In the genomic region with DNA sequence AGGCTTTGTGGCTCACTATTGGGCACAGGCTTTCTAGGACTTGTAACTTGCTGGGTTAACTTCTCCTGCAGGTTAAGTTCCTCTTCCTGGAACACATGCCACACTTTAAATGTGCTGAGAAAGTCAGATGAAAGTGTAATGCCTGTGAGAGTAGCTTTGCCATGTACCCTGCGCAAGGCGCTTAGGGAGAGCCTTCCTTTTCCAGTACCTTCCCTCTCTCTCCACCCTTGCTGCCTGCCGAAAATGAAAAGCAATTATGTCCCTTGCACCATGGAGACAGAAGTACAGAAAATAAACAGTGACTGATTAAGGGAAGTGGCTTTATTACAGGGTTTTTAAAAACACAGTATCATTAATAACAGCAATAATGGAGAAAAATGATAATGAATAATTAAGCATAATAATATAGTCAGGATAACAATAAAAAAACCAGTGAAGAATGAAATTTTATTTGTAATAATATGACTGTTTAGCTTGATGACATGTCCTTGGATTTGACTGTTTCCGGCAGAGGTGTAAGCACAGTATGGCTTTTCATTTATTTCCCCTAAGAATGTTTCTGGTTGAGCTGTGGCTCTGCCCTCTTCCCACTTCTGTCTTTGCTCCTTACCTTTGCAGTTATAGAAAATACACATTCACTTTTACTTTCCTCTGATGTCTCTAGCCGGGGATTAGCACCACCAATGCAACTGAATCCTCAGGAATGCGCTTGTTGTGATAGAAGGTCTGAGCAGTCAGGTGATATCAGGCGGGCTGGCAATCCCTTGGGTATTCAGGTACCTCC, we compare ENCODE assay signal across 10 cellular contexts.
DNase-seq lines count a peak whose midpoint lies in the region; ATAC-seq and TF ChIP-seq lines count a peak whose summit lies in the region.
"Had no signal": no experiment of that assay in that cellular context is flagged by ENCODE, and none has a peak within 500 bp of the region (broad histone marks: within the 10 kb centered on the region; RNA-seq: fewer than 3 reads in every experiment).

No MANE protein-coding gene starts in this region.

- no peak overlapping the region for H3K9ac ChIP-seq in Karpas-422 (ENCODE audit: low read length)

- H3K27me3 ChIP-seq in Karpas-422 (ENCODE audit: low read length) (no peaks in the 10 kb centered on the region), esophagus muscularis mucosa (no peaks in the 10 kb centered on the region), osteoblast (ENCODE audit: insufficient read depth, low read length) (no peaks in the 10 kb centered on the region)

- peak overlapping the region; percentile 43; the same call in 1 of the 2 replicates for H2AFZ ChIP-seq in Karpas-422 (ENCODE audit: low read length)
- peak overlapping the region; percentile 23 for H2AFZ ChIP-seq in osteoblast (ENCODE audit: low read length)

- no peaks in the 10 kb centered on the region for H4K20me1 ChIP-seq in Karpas-422 (ENCODE audit: insufficient read depth, low read depth, low read length)
- H4K20me1 ChIP-seq in osteoblast (ENCODE audit: insufficient read depth, low read length): no peaks in the 10 kb centered on the region

- ATAC-seq in GM21381 (IDR thresholded peaks at IDR 0.05; ENCODE audit: unreplicated experiment) (peak; percentile 48), HG03565 (IDR thresholded peaks at IDR 0.05; ENCODE audit: unreplicated experiment) (no peak), GM19328 (IDR thresholded peaks at IDR 0.05; ENCODE audit: unreplicated experiment) (no peak)
- ATAC-seq: activated CD4-positive, CD25-positive, alpha-beta regulatory T cell treated with anti-CD3 and anti-CD28 coated beads, Interleukin-2, amount 50 U/mL, for 24 hours had no signal

- 63% methylated on average over 7 of the region's 7 CpGs for WGBS in esophagus muscularis mucosa

- no peaks in the 10 kb centered on the region for H3K9me2 ChIP-seq in Karpas-422 (replicated peaks; ENCODE audit: insufficient read depth, low read length)

- H3K9me3 ChIP-seq in Karpas-422 (ENCODE audit: low read length): no peaks in the 10 kb centered on the region
- peaks cover 0 to 8% (median 4%) of the 10 kb centered on the region in 4 donors for H3K9me3 ChIP-seq in esophagus muscularis mucosa
- no peaks in the 10 kb centered on the region for H3K9me3 ChIP-seq in osteoblast (ENCODE audit: low read depth, low read length)

- H3K27ac ChIP-seq in Karpas-422 (ENCODE audit: low read length) (no peak overlapping the region), esophagus muscularis mucosa (replicated peaks in 1 of 4) (peak overlapping the region; percentile 24 to 43 (median 30)), osteoblast (ENCODE audit: low read depth, low read length) (no peak overlapping the region)

- H3K36me3 ChIP-seq in Karpas-422 (ENCODE audit: insufficient read depth, low read length) (no peaks in the 10 kb centered on the region), esophagus muscularis mucosa (no peaks in the 10 kb centered on the region), osteoblast (ENCODE audit: insufficient read depth, low read length) (no peaks in the 10 kb centered on the region)

- TF ChIP-seq EP300 in esophagus muscularis mucosa (IDR thresholded peaks at IDR 0.05): no peak

- no peak for TF ChIP-seq POLR2A in esophagus muscularis mucosa (IDR thresholded peaks at IDR 0.05; ENCODE audit: low read depth)

- H3K4me3 ChIP-seq in Karpas-422 (ENCODE audit: low read length) (no peak overlapping the region), esophagus muscularis mucosa (no peak overlapping the region), osteoblast (ENCODE audit: insufficient read depth, low read length) (no peak overlapping the region)

- intact Hi-C loops in esophagus muscularis mucosa (cut with DNase I): no loop called here

- no peaks in the 10 kb centered on the region for H3K79me2 ChIP-seq in Karpas-422 (ENCODE audit: low read length)
- H3K79me2 ChIP-seq in osteoblast (ENCODE audit: insufficient read depth, low read length): no peaks in the 10 kb centered on the region

- DNase-seq in Karpas-422: no peak
- no peak for DNase-seq in esophagus muscularis mucosa (ENCODE audit: extremely low spot score)
- DNase-seq in osteoblast (ENCODE audit: insufficient read length, low spot score, missing footprints): no peak
- DNase-seq in NCI-H1694 treated with DMSO at 0.1 percent for 48 hours (lab: John Stamatoyannopoulos, UW): no peak
- DNase-seq: immature natural killer cell; stimulated activated CD4-positive, alpha-beta T cell treated with anti-CD3 and anti-CD28 coated beads, Interleukin-4, amount 100 ng/mL, for 24 hours had no signal

- H3K4me2 ChIP-seq in Karpas-422 (ENCODE audit: low read depth, low read length, poor library complexity, severe bottlenecking) (no peak overlapping the region), osteoblast (ENCODE audit: insufficient read depth, low read length) (no peak overlapping the region)

- H3K4me1 ChIP-seq in Karpas-422 (ENCODE audit: low read length) (peaks cover 21% of the 10 kb centered on the region), esophagus muscularis mucosa (peaks cover 6 to 21% (median 19%) of the 10 kb centered on the region in 4 donors), osteoblast (ENCODE audit: insufficient read depth, low read length) (no peaks in the 10 kb centered on the region)

- TF ChIP-seq CTCF in esophagus muscularis mucosa (IDR thresholded peaks at IDR 0.05) (no peak), osteoblast (IDR thresholded peaks at IDR 0.05; ENCODE audit: extremely low read depth, low read depth, low read length) (no peak)

Comparison
In these comparisons a context has a peak if more than half of its experiments do, and no peak if none do; other contexts are left out.
1. H3K27ac ChIP-seq: peak in esophagus muscularis mucosa (4 of 4); none in Karpas-422 (single experiment) and osteoblast (single experiment).